Comparison of ENCODE assay signal across 8 cellular contexts in the genomic region with DNA sequence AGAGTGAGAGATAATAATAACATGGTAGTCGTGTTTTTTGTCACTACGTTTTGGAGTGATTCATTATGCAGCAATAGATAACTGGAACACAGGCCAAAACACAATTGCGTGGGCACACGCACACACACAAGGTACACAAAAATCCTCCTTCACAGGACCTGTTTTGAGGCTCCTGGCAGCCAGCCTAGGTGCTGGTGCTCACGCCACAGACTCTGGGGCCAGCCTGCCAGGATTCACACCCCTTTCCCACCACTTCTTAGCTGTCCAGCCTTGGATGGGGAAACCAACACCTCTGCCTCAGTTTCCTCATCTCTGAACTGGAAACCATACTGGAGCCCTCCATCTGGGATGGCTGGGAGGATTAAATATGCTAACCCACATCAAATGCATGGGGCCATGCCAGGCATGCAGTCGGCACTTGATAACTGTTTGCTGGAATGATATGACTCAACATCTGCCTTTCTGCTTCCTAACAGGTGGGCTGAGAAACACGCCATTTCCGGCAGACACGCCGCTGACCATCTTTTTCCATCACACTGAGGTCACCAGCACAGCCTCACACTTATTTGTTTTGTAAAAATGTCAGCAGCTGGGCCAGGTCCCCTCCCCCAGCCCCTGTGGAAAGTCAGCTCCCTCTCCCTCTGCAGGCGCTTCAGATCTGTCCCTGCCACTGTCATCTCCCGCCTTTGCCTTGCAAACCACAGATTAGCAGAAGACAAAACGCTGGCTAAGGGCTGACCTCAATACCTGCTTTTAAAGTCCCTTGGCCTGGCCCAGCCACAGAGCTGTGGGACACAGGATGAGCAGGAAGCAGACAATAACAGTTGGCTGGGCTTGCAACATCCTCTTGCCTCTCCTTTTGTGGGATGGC.
DNase-seq lines count a peak whose midpoint lies in the region; ATAC-seq and TF ChIP-seq lines count a peak whose summit lies in the region.

No MANE protein-coding gene starts in this region.

- no peaks in the 10 kb centered on the region for H3K27me3 Mint-ChIP-seq in activated CD4-positive, alpha-beta T cell treated with anti-CD3 and anti-CD28 coated beads, Interleukin-2, amount 10 ng/mL, durations not matched to agents 24 days and 14 days

- intact Hi-C loops in activated CD4-positive, alpha-beta T cell treated with anti-CD3 and anti-CD28 coated beads, Interleukin-2, amount 10 ng/mL, durations not matched to agents 24 days and 14 days (cut with micrococcal nuclease), result loop anchor here (1.0 to 10.0 kb wide), 11 partner anchors 10 to 1055 kb away; partner anchors contain the start of gene MID1IP1

- DNase-seq in NCI-H1694 treated with DMSO at 0.1 percent for 48 hours (lab: John Stamatoyannopoulos, UW), result peak; percentile 67
- peak; percentile 92 for DNase-seq in activated CD4-positive, alpha-beta T cell treated with anti-CD3 and anti-CD28 coated beads, Interleukin-2, amount 10 ng/mL, durations not matched to agents 24 days and 14 days
- peak; percentile 59 for DNase-seq in epithelial cell of esophagus (ENCODE audit: low read depth)
- DNase-seq in stimulated activated CD4-positive, alpha-beta T cell treated with anti-CD3 and anti-CD28 coated beads, Interleukin-1b, Interleukin-23, amount 100 ng/mL, for 4 hours (ENCODE audit: low read depth in 2 of 2), result peak; percentile 59 to 74
- no peak for DNase-seq in AG20443 (ENCODE audit: low spot score)

- H3K27ac Mint-ChIP-seq in activated CD4-positive, alpha-beta T cell treated with anti-CD3 and anti-CD28 coated beads, Interleukin-2, amount 10 ng/mL, durations not matched to agents 24 days and 14 days, result peak overlapping the region; percentile 99

- H3K36me3 Mint-ChIP-seq in activated CD4-positive, alpha-beta T cell treated with anti-CD3 and anti-CD28 coated beads, Interleukin-2, amount 10 ng/mL, durations not matched to agents 24 days and 14 days (ENCODE audit: low read depth), result no peaks in the 10 kb centered on the region

- H3K9me3 Mint-ChIP-seq in activated CD4-positive, alpha-beta T cell treated with anti-CD3 and anti-CD28 coated beads, Interleukin-2, amount 10 ng/mL, durations not matched to agents 24 days and 14 days, result no peaks in the 10 kb centered on the region

- peaks cover 34% of the 10 kb centered on the region for H3K4me1 Mint-ChIP-seq in activated CD4-positive, alpha-beta T cell treated with anti-CD3 and anti-CD28 coated beads, Interleukin-2, amount 10 ng/mL, durations not matched to agents 24 days and 14 days

- H3K4me3 Mint-ChIP-seq in activated CD4-positive, alpha-beta T cell treated with anti-CD3 and anti-CD28 coated beads, Interleukin-2, amount 10 ng/mL, durations not matched to agents 24 days and 14 days, result peak overlapping the region; percentile 69

- H3K4me3 ChIP-seq in epithelial cell of esophagus (ENCODE audit: low read length), result no peak overlapping the region

- TF ChIP-seq CTCF in epithelial cell of esophagus (IDR thresholded peaks at IDR 0.05; ENCODE audit: insufficient read depth, low read depth, low read length, missing control alignments), result no peak

- ATAC-seq in GM18519 (IDR thresholded peaks at IDR 0.05; ENCODE audit: low FRiP score, unreplicated experiment) (peak; percentile 62), HG02610 (IDR thresholded peaks at IDR 0.05; ENCODE audit: unreplicated experiment) (peak; percentile 73), HG03469 (IDR thresholded peaks at IDR 0.05; ENCODE audit: unreplicated experiment) (no peak)
